17 cellular contexts compared by ENCODE assay signal in genomic region chr5:169545762-169546161, GRCh38. TPM values are rescaled to one million over a fixed set of nuclear protein-coding genes. Genes with fewer than 3 reads are reported as not detected.
DNase-seq lines count a peak whose midpoint lies in the region; ATAC-seq, FAIRE-seq and TF ChIP-seq lines count a peak whose summit lies in the region.
"Had no signal": no experiment of that assay in that cellular context is flagged by ENCODE, and none has a peak within 500 bp of the region (broad histone marks: within the 10 kb centered on the region; RNA-seq: fewer than 3 reads in every experiment).

No MANE protein-coding gene starts in this region.

- no peak for TF ChIP-seq CTCF in RWPE1 (conservative IDR thresholded peaks at IDR 0.05; ENCODE audit: low read depth)

- no peaks in the 10 kb centered on the region for H3K9me3 ChIP-seq in small intestine (ENCODE audit: control insufficient read depth, low read depth)
- H3K9me3 ChIP-seq: HAP-1 had no signal

- H3K27ac ChIP-seq in RWPE1, result no peak overlapping the region
- H3K27ac ChIP-seq in small intestine (ENCODE audit: low read depth in 1 of 2, low read length in 1 of 2), result no peak overlapping the region
- H3K27ac ChIP-seq: tibial nerve had no signal

- peak; percentile 45 for DNase-seq in activated naive CD4-positive, alpha-beta T cell treated with anti-CD3 and anti-CD28 coated beads for 36 hours
- DNase-seq in activated naive CD4-positive, alpha-beta T cell (lab: John Stamatoyannopoulos, UW), result no peak
- DNase-seq in RWPE1 (ENCODE audit: low spot score), result peak; percentile 62
- no peak for DNase-seq in stimulated activated effector memory CD8-positive, alpha-beta T cell treated with anti-CD3 and anti-CD28 coated beads, Interleukin-12 subunit alpha, Interleukin-12 subunit beta, amount 100 ng/mL, for 72 hours (ENCODE audit: low spot score in 2 of 2)
- no peak for DNase-seq in small intestine
- no peak for DNase-seq in putamen (ENCODE audit: low spot score)
- DNase-seq in posterior cingulate gyrus, result no peak
- DNase-seq: AML-193, DND-41, NCI-H446 treated with DMSO at 0.1 percent for 48 hours, right cardiac atrium had no signal

- no peaks in the 10 kb centered on the region for H3K9me3 Mint-ChIP-seq in activated naive CD4-positive, alpha-beta T cell treated with anti-CD3 and anti-CD28 coated beads for 36 hours
- H3K9me3 Mint-ChIP-seq in stimulated activated effector memory CD8-positive, alpha-beta T cell treated with anti-CD3 and anti-CD28 coated beads, Interleukin-12 subunit alpha, Interleukin-12 subunit beta, amount 100 ng/mL, for 72 hours, result no peaks in the 10 kb centered on the region
- H3K9me3 Mint-ChIP-seq: activated T-helper 1 cell treated with anti-CD3 and anti-CD28 coated beads, Interleukin-12 subunit alpha, Interleukin-12 subunit beta, Interleukin-2, Interleukin-4 antibody, amounts not matched to agents 30 ng/mL and 10 ng/mL and 1 ng/mL, durations not matched to agents 14 hours and 24 hours and 36 hours had no signal

- POLR2A ChIA-PET in RWPE1 (lab: Yijun Ruan, JAX; ENCODE audit: low non-redundant PET), result no interaction called here

- H3K36me3 Mint-ChIP-seq in activated naive CD4-positive, alpha-beta T cell treated with anti-CD3 and anti-CD28 coated beads for 36 hours (ENCODE audit: low read depth), result no peaks in the 10 kb centered on the region
- H3K36me3 Mint-ChIP-seq in stimulated activated effector memory CD8-positive, alpha-beta T cell treated with anti-CD3 and anti-CD28 coated beads, Interleukin-12 subunit alpha, Interleukin-12 subunit beta, amount 100 ng/mL, for 72 hours, result no peaks in the 10 kb centered on the region

- H3K27me3 ChIP-seq in small intestine (ENCODE audit: control insufficient read depth in 2 of 2, insufficient read depth in 2 of 2, low read length in 2 of 2), result no peaks in the 10 kb centered on the region
- H3K27me3 ChIP-seq: tibial nerve had no signal

- no peak overlapping the region for H3K4me3 Mint-ChIP-seq in activated naive CD4-positive, alpha-beta T cell treated with anti-CD3 and anti-CD28 coated beads for 36 hours
- no peak overlapping the region for H3K4me3 Mint-ChIP-seq in stimulated activated effector memory CD8-positive, alpha-beta T cell treated with anti-CD3 and anti-CD28 coated beads, Interleukin-12 subunit alpha, Interleukin-12 subunit beta, amount 100 ng/mL, for 72 hours
- H3K4me3 Mint-ChIP-seq: activated T-helper 1 cell treated with anti-CD3 and anti-CD28 coated beads, Interleukin-12 subunit alpha, Interleukin-12 subunit beta, Interleukin-2, Interleukin-4 antibody, amounts not matched to agents 30 ng/mL and 10 ng/mL and 1 ng/mL, durations not matched to agents 14 hours and 24 hours and 36 hours had no signal

- FAIRE-seq in small intestine (lab: Jason Lieb, UNC), result no peak
- FAIRE-seq: TTC549 had no signal

- intact Hi-C loops in activated naive CD4-positive, alpha-beta T cell treated with anti-CD3 and anti-CD28 coated beads for 36 hours (cut with micrococcal nuclease), result loop anchor here (1.0 to 5.0 kb wide), 3 partner anchors 38 to 1027 kb away; partner anchors contain the start of gene SPDL1
- intact Hi-C loops in posterior cingulate gyrus (cut with DNase I), result no loop called here

- ATAC-seq in HG02623 (IDR thresholded peaks at IDR 0.05; ENCODE audit: unreplicated experiment), result peak; percentile 52
- peak; percentile 99 for ATAC-seq in stimulated activated effector memory CD8-positive, alpha-beta T cell treated with anti-CD3 and anti-CD28 coated beads, Interleukin-12 subunit alpha, Interleukin-12 subunit beta, amount 100 ng/mL, for 72 hours
- ATAC-seq: Panc1, right cardiac atrium had no signal

- H3K36me3 ChIP-seq in small intestine (ENCODE audit: control insufficient read depth in 2 of 2, insufficient read depth in 2 of 2, low read length in 2 of 2), result no peaks in the 10 kb centered on the region
- H3K36me3 ChIP-seq: HAP-1, tibial nerve had no signal

- peaks cover 59% of the 10 kb centered on the region for H3K27me3 Mint-ChIP-seq in activated naive CD4-positive, alpha-beta T cell treated with anti-CD3 and anti-CD28 coated beads for 36 hours (ENCODE audit: low read depth)

- CTCF ChIA-PET in activated naive CD4-positive, alpha-beta T cell treated with anti-CD3 and anti-CD28 coated beads for 36 hours (lab: Charles Lee), result interaction anchor here (0.6 to 1.5 kb wide), 3 partner anchors 34 to 558 kb away, joined by 3 to 4 read pairs (median 3); partner anchors contain the start of gene SPDL1
- CTCF ChIA-PET in RWPE1 (lab: Yijun Ruan, JAX), result interaction anchor here (0.5 to 1.8 kb wide), 3 partner anchors 8 to 559 kb away, joined by 3 to 10 read pairs (median 5); no protein-coding TSS in a partner anchor

- H3K4me1 Mint-ChIP-seq in activated naive CD4-positive, alpha-beta T cell treated with anti-CD3 and anti-CD28 coated beads for 36 hours (ENCODE audit: low read depth), result peaks cover 9% of the 10 kb centered on the region
- H3K4me1 Mint-ChIP-seq in stimulated activated effector memory CD8-positive, alpha-beta T cell treated with anti-CD3 and anti-CD28 coated beads, Interleukin-12 subunit alpha, Interleukin-12 subunit beta, amount 100 ng/mL, for 72 hours, result no peaks in the 10 kb centered on the region

- H3K4me3 ChIP-seq in small intestine (ENCODE audit: low read depth in 1 of 2, low read length in 2 of 2), result no peak overlapping the region
- H3K4me3 ChIP-seq: HAP-1, tibial nerve had no signal

- H3K4me1 ChIP-seq in small intestine (ENCODE audit: control insufficient read depth in 2 of 2, insufficient read depth in 1 of 2, low read depth in 1 of 2, low read length in 1 of 2), result no peaks in the 10 kb centered on the region
- H3K4me1 ChIP-seq: HAP-1, tibial nerve had no signal

- WGBS in small intestine, 3 donors, result 77 to 84% (median 82%) methylated on average over 1 of the region's 1 CpG

- H3K27ac Mint-ChIP-seq in activated naive CD4-positive, alpha-beta T cell treated with anti-CD3 and anti-CD28 coated beads for 36 hours, result no peak overlapping the region
- no peak overlapping the region for H3K27ac Mint-ChIP-seq in stimulated activated effector memory CD8-positive, alpha-beta T cell treated with anti-CD3 and anti-CD28 coated beads, Interleukin-12 subunit alpha, Interleukin-12 subunit beta, amount 100 ng/mL, for 72 hours
- H3K27ac Mint-ChIP-seq: activated T-helper 1 cell treated with anti-CD3 and anti-CD28 coated beads, Interleukin-12 subunit alpha, Interleukin-12 subunit beta, Interleukin-2, Interleukin-4 antibody, amounts not matched to agents 30 ng/mL and 10 ng/mL and 1 ng/mL, durations not matched to agents 14 hours and 24 hours and 36 hours had no signal

RNA-seq across cellular contexts. Expression of gene SPDL1, which starts 37.8 kb away (rescaled TPM):
- 10 to 100 TPM; 26.5 to 29.9 TPM for total RNA-seq in activated naive CD4-positive, alpha-beta T cell treated with anti-CD3 and anti-CD28 coated beads for 36 hours
- 10 to 100 TPM in 1 of 3 donors, 1 to 10 TPM in 2; 2.2 to 13.2 (median 6.2) TPM for polyA plus RNA-seq in small intestine

Comparison
In these comparisons a context has a peak if more than half of its experiments do, and no peak if none do; other contexts are left out.
1. DNase-seq: peak in activated naive CD4-positive, alpha-beta T cell treated with anti-CD3 and anti-CD28 coated beads for 36 hours (single experiment) and RWPE1 (single experiment); none in activated naive CD4-positive, alpha-beta T cell (0 of 4), stimulated activated effector memory CD8-positive, alpha-beta T cell treated with anti-CD3 and anti-CD28 coated beads, Interleukin-12 subunit alpha, Interleukin-12 subunit beta, amount 100 ng/mL, for 72 hours (0 of 2), small intestine (single experiment), putamen (single experiment) and posterior cingulate gyrus (0 of 10).